In genomic region chr1:38331496-38332210, GRCh38 we compare ENCODE assay signal across 23 cellular contexts.
"Had no signal": no experiment of that assay in that cellular context is flagged by ENCODE, and none has a peak within 500 bp of the region (broad histone marks: within the 10 kb centered on the region; RNA-seq: fewer than 3 reads in every experiment).

No MANE protein-coding gene starts in this region.

- H3K36me3 ChIP-seq: ascending aorta, breast epithelium, gastrocnemius medialis had no signal

- DNase-seq: activated CD4-positive, alpha-beta memory T cell treated with anti-CD3 and anti-CD28 coated beads for 36 hours; activated CD4-positive, alpha-beta T cell treated with anti-CD3 and anti-CD28 coated beads for 36 hours; activated CD4-positive, alpha-beta T cell treated with anti-CD3 and anti-CD28 coated beads, Interleukin-2, amount 10 ng/mL, durations not matched to agents 24 days and 14 days; activated CD4-positive, CD25-positive, alpha-beta regulatory T cell; activated CD4-positive, CD25-positive, alpha-beta regulatory T cell treated with anti-CD3 and anti-CD28 coated beads, Interleukin-2, amount 50 U/mL, for 72 hours; activated CD8-positive, alpha-beta memory T cell treated with anti-CD3 and anti-CD28 coated beads, Interleukin-2, amount 50 U/mL, for 48 hours; activated CD8-positive, alpha-beta T cell treated with anti-CD3 and anti-CD28 coated beads, Interleukin-2, amount 10 ng/mL, durations not matched to agents 7 days and 5 days; activated gamma-delta T cell; activated naive CD4-positive, alpha-beta T cell; activated naive CD4-positive, alpha-beta T cell treated with anti-CD3 and anti-CD28 coated beads, Interleukin-2, amount 10 ng/mL, durations not matched to agents 7 days and 5 days; activated naive CD8-positive, alpha-beta T cell treated with anti-CD3 and anti-CD28 coated beads, Interleukin-2, amount 10 ng/mL, durations not matched to agents 7 days and 5 days; activated T-cell treated with anti-CD3 and anti-CD28 coated beads for 4 hours; activated T-cell treated with anti-CD3 and anti-CD28 coated beads, Interleukin-2, amount 50 U/mL, for 24 hours; activated T-cell treated with anti-CD3 and anti-CD28 coated beads, Interleukin-2, amount 50 U/mL, for 72 hours; effector CD8-positive, alpha-beta T cell; foreskin keratinocyte; gastrocnemius medialis; glutamatergic neuron; T-helper 2 cell had no signal

- ATAC-seq: activated CD4-positive, alpha-beta T cell treated with anti-CD3 and anti-CD28 coated beads for 36 hours; activated CD8-positive, alpha-beta T cell treated with anti-CD3 and anti-CD28 coated beads, Interleukin-2, amount 10 ng/mL, durations not matched to agents 7 days and 5 days; activated naive CD4-positive, alpha-beta T cell treated with anti-CD3 and anti-CD28 coated beads, Interleukin-2, amount 50 U/mL, for 72 hours; activated T-cell treated with anti-CD3 and anti-CD28 coated beads, Interleukin-2, amount 50 U/mL, for 72 hours; esophagus mucosa; foreskin keratinocyte; gastrocnemius medialis had no signal

- H3K27ac ChIP-seq: ascending aorta, breast epithelium, foreskin keratinocyte, gastrocnemius medialis had no signal

- H3K4me3 ChIP-seq: ascending aorta, breast epithelium, gastrocnemius medialis had no signal

- H3K9me3 ChIP-seq: ascending aorta, breast epithelium, gastrocnemius medialis had no signal

- H3K27me3 ChIP-seq: ascending aorta had no signal

- H3K4me1 ChIP-seq: ascending aorta, breast epithelium, foreskin keratinocyte, gastrocnemius medialis had no signal
